ENCODE assay signal across 7 cellular contexts in the genomic region with DNA sequence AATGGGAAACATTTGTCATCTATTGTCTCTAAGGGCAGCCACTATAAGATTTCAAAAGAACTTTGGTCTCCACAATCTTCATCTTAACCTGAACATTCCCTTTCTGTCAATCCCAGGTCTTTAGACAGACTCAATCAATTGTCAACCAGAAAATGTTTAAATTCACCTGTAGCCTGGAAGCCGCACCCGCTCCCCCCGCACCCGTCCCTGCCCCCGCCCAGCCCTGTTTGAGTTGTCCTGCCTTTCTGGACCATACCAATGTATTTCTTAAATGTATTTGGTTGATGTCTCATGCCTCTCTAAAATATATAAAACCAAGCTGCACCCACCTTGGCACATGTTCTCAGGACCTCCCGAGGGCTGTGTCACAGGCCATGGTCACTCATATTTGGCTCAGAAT.
"Had no signal": no experiment of that assay in that cellular context is flagged by ENCODE, and none has a peak within 500 bp of the region (broad histone marks: within the 10 kb centered on the region; RNA-seq: fewer than 3 reads in every experiment).

No MANE protein-coding gene starts in this region.

- DNase-seq: GOT3, H9, HFFc6, KBM-7 had no signal

- H3K4me3 Mint-ChIP-seq: H9, HFFc6, IgD-negative memory B cell had no signal

- H3K36me3 Mint-ChIP-seq: IgD-negative memory B cell had no signal

- H3K9me3 Mint-ChIP-seq: HFFc6 had no signal

- H3K9ac ChIP-seq: KMS-11 had no signal

- H3K27ac Mint-ChIP-seq: HFFc6, IgD-negative memory B cell had no signal

- H3K4me1 Mint-ChIP-seq: IgD-negative memory B cell had no signal

- H3K27ac ChIP-seq: HL-60, KMS-11 had no signal

- H3K4me2 ChIP-seq: KMS-11 had no signal
